In the genomic region with DNA sequence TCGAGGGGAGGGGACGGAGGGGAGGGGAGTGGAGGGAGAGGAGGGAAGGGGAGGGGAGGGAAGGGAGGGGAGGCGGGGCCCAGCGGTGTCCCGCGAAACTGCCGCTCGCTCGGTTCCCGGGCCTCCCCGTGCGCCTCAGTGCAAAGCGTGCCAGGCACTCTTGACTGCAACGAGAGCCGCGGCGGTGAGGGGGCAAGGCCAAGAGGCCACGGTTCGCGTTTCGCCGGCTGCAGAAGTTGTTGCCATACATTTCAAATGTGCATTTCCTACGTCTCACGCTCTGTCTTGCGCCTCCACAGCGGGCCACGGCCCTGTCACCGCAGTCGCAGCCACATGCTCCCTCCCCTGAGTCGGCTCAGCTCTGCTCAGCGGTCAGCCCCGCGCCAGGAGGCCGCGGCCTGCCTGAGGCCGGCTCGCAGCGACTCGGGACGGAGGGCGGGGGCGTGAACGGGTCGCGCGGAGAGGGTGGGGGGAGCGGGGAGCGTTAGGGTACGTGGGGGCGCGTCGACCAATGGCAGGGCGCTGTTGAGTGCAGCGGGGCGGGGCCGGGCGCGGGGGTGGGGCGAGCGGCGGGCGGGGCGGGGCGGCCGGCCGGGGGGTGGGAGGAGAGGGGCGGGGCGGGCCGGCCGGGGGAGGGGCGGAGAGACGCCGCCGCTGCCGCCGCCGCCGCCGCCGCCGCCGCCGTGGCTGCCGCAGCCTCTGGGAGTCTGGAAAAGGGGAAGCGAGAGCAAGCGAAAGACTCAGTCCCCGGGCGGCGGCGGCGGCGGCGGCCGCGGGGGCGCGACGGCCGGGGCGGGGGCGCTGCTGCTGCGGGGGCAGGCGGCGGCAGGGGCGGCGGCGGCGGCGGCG, we compare ENCODE assay signal across 8 cellular contexts. TPM values are rescaled to one million over a fixed set of nuclear protein-coding genes. Genes with fewer than 3 reads are reported as not detected.
DNase-seq lines count a peak whose midpoint lies in the region; ATAC-seq, FAIRE-seq and TF ChIP-seq lines count a peak whose summit lies in the region.

A gene (plus strand): TSS at position 678 of the 849 bp plus-strand sequence. CDS start 185 bp downstream, outside the sequence.

- TF ChIP-seq POLR2A in A549 (IDR thresholded peaks at IDR 0.05; ENCODE audit: low read length) (peak; percentile 43), spleen (IDR thresholded peaks at IDR 0.05) (peak in 2 of 3 donors; percentile 53 to 54)

- DNase-seq in A549 (ENCODE audit: low read depth in 1 of 2, low spot score in 1 of 2) = peak; percentile 91 to 95
- peak; percentile 78 for DNase-seq in NCI-H226
- peak; percentile 79 to 87 (median 82) for DNase-seq in activated CD4-positive, CD25-positive, alpha-beta regulatory T cell (lab: John Stamatoyannopoulos, UW)
- peak; percentile 84 to 95 for DNase-seq in cardiac fibroblast (ENCODE audit: low read depth in 2 of 2)
- DNase-seq in iris pigment epithelial cell (ENCODE audit: low read depth) = peak; percentile 88
- peak; percentile 98 for DNase-seq in spleen

- intact Hi-C loops in spleen (cut with DNase I; ENCODE audit: low total_unique reads) = no loop called here

- H3K9me3 ChIP-seq in A549 = no peaks in the 10 kb centered on the region
- H3K9me3 ChIP-seq in spleen = no peaks in the 10 kb centered on the region

- POLR2A ChIA-PET in A549 (lab: Yijun Ruan, JAX) = interaction anchor here (0.8 to 1.6 kb wide), 6 partner anchors 30 to 187 kb away, joined by 3 to 12 read pairs (median 4); no protein-coding TSS in a partner anchor

- H3K27ac ChIP-seq in A549 (peak within 1 kb of the TSS; percentile 77 to 93), spleen (peak within 1 kb of the TSS; percentile 82 to 99 (median 98))

- H3K4me1 ChIP-seq in A549 (peaks cover 8% of the 10 kb centered on the region; the same call in 1 of the 3 replicates), spleen (peaks cover 9 to 40% (median 32%) of the 10 kb centered on the region in 6 donors)

- H3K27me3 ChIP-seq in spleen (replicated peaks in 1 of 7) = no peaks in the 10 kb centered on the region

- H3K4me2 ChIP-seq in A549 = peak within 1 kb of the TSS; percentile 96

- H3K4me3 ChIP-seq in A549 = peak within 1 kb of the TSS; percentile 82
- peak within 1 kb of the TSS; percentile 88 to 92 for H3K4me3 ChIP-seq in cardiac fibroblast (replicated peaks in 1 of 2; ENCODE audit: low read depth in 2 of 2, low read length in 2 of 2)
- H3K4me3 ChIP-seq in spleen = peak within 1 kb of the TSS; percentile 86 to 99 (median 96)

- TF ChIP-seq RAD21 in A549 (conservative IDR thresholded peaks at IDR 0.05 in 1 of 2, IDR thresholded peaks at IDR 0.05 in 1 of 2) = no peak

- TF ChIP-seq CTCF in A549 (IDR thresholded peaks at IDR 0.05) (no peak), cardiac fibroblast (IDR thresholded peaks at IDR 0.05; ENCODE audit: low read depth, low read length) (no peak), spleen (IDR thresholded peaks at IDR 0.05 in 8 of 11, conservative IDR thresholded peaks at IDR 0.05 in 3 of 11) (peak in 1 of 11 experiments; percentile 30)

- 1% methylated on average over 25 of the region's 110 CpGs for WGBS in A549 (ENCODE audit: missing lambda C conversion rate)
- WGBS in spleen, 5 donors = 0 to 1% (median 1%) methylated on average over 52 to 100 of the region's 110 CpGs

- CTCF ChIA-PET in A549 (lab: Yijun Ruan, JAX) = interaction anchor here (0.6 to 2.5 kb wide), 2 partner anchors 54 to 125 kb away, joined by 3 to 9 read pairs; no protein-coding TSS in a partner anchor

- no peak for TF ChIP-seq EP300 in A549 (IDR thresholded peaks at IDR 0.05)

- peaks cover 0 to 28% (median 10%) of the 10 kb centered on the region in 6 donors for H3K36me3 ChIP-seq in spleen

- FAIRE-seq in A549 (lab: Jason Lieb, UNC) = no peak

- ATAC-seq in A549 (peak; percentile 81 to 94), GM18867 (IDR thresholded peaks at IDR 0.05; ENCODE audit: unreplicated experiment) (peak; percentile 54), HG03108 (IDR thresholded peaks at IDR 0.05; ENCODE audit: unreplicated experiment) (peak; percentile 46)

TF ChIP-seq in A549, 52 proteins besides CTCF, POLR2A, EP300 and RAD21:
- TF ChIP-seq CHD4 (IDR thresholded peaks at IDR 0.05; ENCODE audit: borderline replicate concordance) = no peak
- no peak for TF ChIP-seq FOSB (CRISPR knock-in tag; IDR thresholded peaks at IDR 0.05)
- no peak for TF ChIP-seq KDM5A (IDR thresholded peaks at IDR 0.05)
- TF ChIP-seq FOSL2 (IDR thresholded peaks at IDR 0.05) = no peak
- TF ChIP-seq FOSL2 (CRISPR knock-in tag; IDR thresholded peaks at IDR 0.05) = no peak
- TF ChIP-seq HOXB13 (CRISPR knock-in tag; IDR thresholded peaks at IDR 0.05; ENCODE audit: low read depth) = no peak
- no peak for TF ChIP-seq RARB (CRISPR knock-in tag; IDR thresholded peaks at IDR 0.05)
- TF ChIP-seq EHMT2 (IDR thresholded peaks at IDR 0.05; ENCODE audit: low read depth) = no peak
- TF ChIP-seq, protein P1, sequence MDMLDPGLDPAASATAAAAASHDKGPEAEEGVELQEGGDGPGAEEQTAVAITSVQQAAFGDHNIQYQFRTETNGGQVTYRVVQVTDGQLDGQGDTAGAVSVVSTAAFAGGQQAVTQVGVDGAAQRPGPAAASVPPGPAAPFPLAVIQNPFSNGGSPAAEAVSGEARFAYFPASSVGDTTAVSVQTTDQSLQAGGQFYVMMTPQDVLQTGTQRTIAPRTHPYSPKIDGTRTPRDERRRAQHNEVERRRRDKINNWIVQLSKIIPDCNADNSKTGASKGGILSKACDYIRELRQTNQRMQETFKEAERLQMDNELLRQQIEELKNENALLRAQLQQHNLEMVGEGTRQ (IDR thresholded peaks at IDR 0.05) = no peak
- TF ChIP-seq, protein P2, sequence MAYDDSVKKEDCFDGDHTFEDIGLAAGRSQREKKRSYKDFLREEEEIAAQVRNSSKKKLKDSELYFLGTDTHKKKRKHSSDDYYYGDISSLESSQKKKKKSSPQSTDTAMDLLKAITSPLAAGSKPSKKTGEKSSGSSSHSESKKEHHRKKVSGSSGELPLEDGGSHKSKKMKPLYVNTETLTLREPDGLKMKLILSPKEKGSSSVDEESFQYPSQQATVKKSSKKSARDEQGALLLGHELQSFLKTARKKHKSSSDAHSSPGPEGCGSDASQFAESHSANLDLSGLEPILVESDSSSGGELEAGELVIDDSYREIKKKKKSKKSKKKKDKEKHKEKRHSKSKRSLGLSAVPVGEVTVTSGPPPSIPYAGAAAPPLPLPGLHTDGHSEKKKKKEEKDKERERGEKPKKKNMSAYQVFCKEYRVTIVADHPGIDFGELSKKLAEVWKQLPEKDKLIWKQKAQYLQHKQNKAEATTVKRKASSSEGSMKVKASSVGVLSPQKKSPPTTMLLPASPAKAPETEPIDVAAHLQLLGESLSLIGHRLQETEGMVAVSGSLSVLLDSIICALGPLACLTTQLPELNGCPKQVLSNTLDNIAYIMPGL (CRISPR knock-in tag; IDR thresholded peaks at IDR 0.05; ENCODE audit: borderline replicate concordance) = no peak
- TF ChIP-seq ZFP36 (IDR thresholded peaks at IDR 0.05; ENCODE audit: borderline replicate concordance, partially characterized antibody) = no peak
- no peak for TF ChIP-seq NFE2L2 (conservative IDR thresholded peaks at IDR 0.05; ENCODE audit: low read length)
- TF ChIP-seq MAZ (IDR thresholded peaks at IDR 0.05; ENCODE audit: borderline replicate concordance, low read depth, low read length) = 0 out of 2 replicates have a peak, but pooled peaks have one; percentile 37
- TF ChIP-seq RNF2 (IDR thresholded peaks at IDR 0.05; ENCODE audit: borderline replicate concordance, low read depth) = no peak
- TF ChIP-seq, protein P3, sequence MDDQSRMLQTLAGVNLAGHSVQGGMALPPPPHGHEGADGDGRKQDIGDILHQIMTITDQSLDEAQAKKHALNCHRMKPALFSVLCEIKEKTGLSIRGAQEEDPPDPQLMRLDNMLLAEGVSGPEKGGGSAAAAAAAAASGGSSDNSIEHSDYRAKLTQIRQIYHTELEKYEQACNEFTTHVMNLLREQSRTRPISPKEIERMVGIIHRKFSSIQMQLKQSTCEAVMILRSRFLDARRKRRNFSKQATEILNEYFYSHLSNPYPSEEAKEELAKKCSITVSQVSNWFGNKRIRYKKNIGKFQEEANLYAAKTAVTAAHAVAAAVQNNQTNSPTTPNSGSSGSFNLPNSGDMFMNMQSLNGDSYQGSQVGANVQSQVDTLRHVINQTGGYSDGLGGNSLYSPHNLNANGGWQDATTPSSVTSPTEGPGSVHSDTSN (IDR thresholded peaks at IDR 0.05) = no peak
- no peak for TF ChIP-seq HOXB5 (CRISPR knock-in tag; IDR thresholded peaks at IDR 0.05)
- no peak for TF ChIP-seq SREBF2 (IDR thresholded peaks at IDR 0.05)
- TF ChIP-seq, protein P4, sequence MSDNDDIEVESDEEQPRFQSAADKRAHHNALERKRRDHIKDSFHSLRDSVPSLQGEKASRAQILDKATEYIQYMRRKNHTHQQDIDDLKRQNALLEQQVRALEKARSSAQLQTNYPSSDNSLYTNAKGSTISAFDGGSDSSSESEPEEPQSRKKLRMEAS (IDR thresholded peaks at IDR 0.05) = peak; percentile 18; the same call in 1 of the 2 replicates
- TF ChIP-seq FOXS1 (CRISPR knock-in tag; IDR thresholded peaks at IDR 0.05) = no peak
- no peak for TF ChIP-seq CHD2 (IDR thresholded peaks at IDR 0.05; ENCODE audit: low read length, partially characterized antibody)
- TF ChIP-seq, protein P5, sequence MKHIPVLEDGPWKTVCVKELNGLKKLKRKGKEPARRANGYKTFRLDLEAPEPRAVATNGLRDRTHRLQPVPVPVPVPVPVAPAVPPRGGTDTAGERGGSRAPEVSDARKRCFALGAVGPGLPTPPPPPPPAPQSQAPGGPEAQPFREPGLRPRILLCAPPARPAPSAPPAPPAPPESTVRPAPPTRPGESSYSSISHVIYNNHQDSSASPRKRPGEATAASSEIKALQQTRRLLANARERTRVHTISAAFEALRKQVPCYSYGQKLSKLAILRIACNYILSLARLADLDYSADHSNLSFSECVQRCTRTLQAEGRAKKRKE (CRISPR knock-in tag; IDR thresholded peaks at IDR 0.05; ENCODE audit: low read depth) = no peak
- TF ChIP-seq PHF8 (IDR thresholded peaks at IDR 0.05; ENCODE audit: borderline replicate concordance, low read depth) = peak; percentile 94
- TF ChIP-seq TFCP2L1 (CRISPR knock-in tag; IDR thresholded peaks at IDR 0.05) = no peak
TF ChIP-seq in A549: peak in this region for 3.

RNA-seq across cellular contexts. Expression of the gene that starts here (rescaled TPM):
- polyA plus RNA-seq in A549 (2011; rRNA removed) (133 and 150 TPM in 2 replicates), A549 (2017; fragmentation: RNase III; extraction: RNeasy Plus Mini Kit Qiagen cat#74134 plus additional on column Dnase treatment) (73.7 to 75.3 TPM (median 74.8 TPM) in 3 replicates), spleen (10 to 100 TPM; 80.8 to 95.3 (median 84.4) TPM)
- polyA plus RNA-seq in A549 (2012; cell fraction: cytosol; rRNA removed) = 38.6 and 39.4 TPM in 2 replicates
- 30.7 and 45.7 TPM in 2 replicates for polyA plus RNA-seq in A549 (2012; cell fraction: nucleus; rRNA removed)
- polyA minus RNA-seq in A549 (2011; rRNA and poly(A)+ RNA removed) = 85.5 and 89.5 TPM in 2 replicates
- 100 to 1,000 TPM; 193 to 322 (median 219) TPM for total RNA-seq in spleen

Comparison
In these comparisons a context has a peak if more than half of its experiments do, and no peak if none do; other contexts are left out.
1. Peak in every context shown above with its lines: DNase-seq, ATAC-seq, H3K4me3 ChIP-seq and H3K27ac ChIP-seq.